Comparison of ENCODE assay signal across 15 cellular contexts in the genomic region with DNA sequence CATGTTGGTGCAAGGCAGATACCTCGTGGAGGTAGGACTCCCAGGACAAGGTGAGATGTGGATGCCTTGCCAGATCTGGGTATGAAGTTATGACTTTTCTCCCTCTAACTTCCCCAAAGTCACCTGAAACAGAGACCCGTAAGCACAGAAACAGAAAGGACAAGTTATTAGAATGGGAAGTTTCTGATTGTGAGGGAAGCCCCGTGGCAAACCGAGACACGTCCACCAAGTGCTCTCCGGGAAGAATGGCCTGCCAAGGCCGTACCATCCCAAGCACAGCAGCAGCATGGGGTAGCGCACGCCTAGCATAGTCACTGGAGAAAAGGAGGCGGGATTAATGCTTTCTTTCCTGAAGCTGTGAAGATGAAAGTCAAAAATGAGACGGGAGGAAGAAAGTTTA.
A peak's percentile ranks its signal among the peaks of the same experiment; 100 is the strongest.
DNase-seq lines count a peak whose midpoint lies in the region; ATAC-seq and TF ChIP-seq lines count a peak whose summit lies in the region.
"Had no signal": no experiment of that assay in that cellular context is flagged by ENCODE, and none has a peak within 500 bp of the region (broad histone marks: within the 10 kb centered on the region; RNA-seq: fewer than 3 reads in every experiment).

No MANE protein-coding gene starts in this region.

- peaks cover 63% of the 10 kb centered on the region for H3F3A ChIP-seq in SU-DHL-6 (ENCODE audit: insufficient read depth)
- no peaks in the 10 kb centered on the region for H3F3A ChIP-seq in smooth muscle cell (ENCODE audit: low read depth)

- ATAC-seq in left cardiac atrium = peak; percentile 49 to 66
- ATAC-seq in HG03432 (IDR thresholded peaks at IDR 0.05; ENCODE audit: unreplicated experiment) = no peak
- ATAC-seq in HG03439 (IDR thresholded peaks at IDR 0.05; ENCODE audit: unreplicated experiment) = no peak

- H3K27ac ChIP-seq in SU-DHL-6 (ENCODE audit: low read depth, low read length) = peak overlapping the region; percentile 95
- H3K27ac ChIP-seq in smooth muscle cell (ENCODE audit: low read depth) = peak overlapping the region; percentile 43

- H3K36me3 ChIP-seq in GM06990 (ENCODE audit: control insufficient read depth, insufficient read depth, low read length) (no peaks in the 10 kb centered on the region), SU-DHL-6 (ENCODE audit: low read length) (peaks cover 33% of the 10 kb centered on the region), smooth muscle cell (ENCODE audit: low read depth) (no peaks in the 10 kb centered on the region)

- H4K20me1 ChIP-seq in SU-DHL-6 (ENCODE audit: low read depth, low read length) (no peaks in the 10 kb centered on the region), smooth muscle cell (ENCODE audit: low read depth) (peaks cover 17% of the 10 kb centered on the region)

- H3K9ac ChIP-seq in SU-DHL-6 (ENCODE audit: low read length) (peak overlapping the region; percentile 7; the same call in 1 of the 2 replicates), smooth muscle cell (ENCODE audit: low read depth) (no peak overlapping the region)

- H3K79me2 ChIP-seq in SU-DHL-6 (ENCODE audit: insufficient read depth, low read length) = peaks cover 76% of the 10 kb centered on the region
- H3K79me2 ChIP-seq in smooth muscle cell (ENCODE audit: low read depth) = peaks cover 11% of the 10 kb centered on the region

- H3K4me3 ChIP-seq in GM06990 (replicated peaks; ENCODE audit: low read depth, low read length) = peak overlapping the region; percentile 33
- no peak overlapping the region for H3K4me3 ChIP-seq in SU-DHL-6 (ENCODE audit: insufficient read depth, low read length, poor library complexity, severe bottlenecking)
- H3K4me3 ChIP-seq in smooth muscle cell = no peak overlapping the region
- H3K4me3 ChIP-seq: heart left ventricle had no signal

- H3K27me3 ChIP-seq in GM06990 (replicated peaks; ENCODE audit: control insufficient read depth, insufficient read depth, low read length) = no peaks in the 10 kb centered on the region
- H3K27me3 ChIP-seq in SU-DHL-6 (ENCODE audit: low read length) = no peaks in the 10 kb centered on the region
- H3K27me3 ChIP-seq in smooth muscle cell (ENCODE audit: low read depth) = no peaks in the 10 kb centered on the region
- H3K27me3 ChIP-seq: heart left ventricle had no signal

- no peaks in the 10 kb centered on the region for H3K9me2 ChIP-seq in SU-DHL-6 (replicated peaks; ENCODE audit: insufficient read depth, low read length)

- no peak for TF ChIP-seq CTCF in GM06990 (IDR thresholded peaks at IDR 0.05; ENCODE audit: insufficient read depth, low read length, poor library complexity, severe bottlenecking)
- no peak for TF ChIP-seq CTCF in SU-DHL-6 (IDR thresholded peaks at IDR 0.05; ENCODE audit: insufficient read depth, low read length, poor library complexity, severe bottlenecking)
- TF ChIP-seq CTCF in smooth muscle cell (IDR thresholded peaks at IDR 0.05; ENCODE audit: borderline replicate concordance, insufficient read depth, poor library complexity, severe bottlenecking) = no peak

- intact Hi-C loops in left cardiac atrium (cut with DNase I) = no loop called here

- DNase-seq in GM06990 (ENCODE audit: extremely low read depth, insufficient read length) (no peak), left cardiac atrium (no peak), smooth muscle cell (lab: John Stamatoyannopoulos, UW; ENCODE audit: unreplicated experiment) (no peak), NCI-H82 treated with DMSO at 0.1 percent for 48 hours (lab: John Stamatoyannopoulos, UW; ENCODE audit: unreplicated experiment) (no peak), NCI-H1048 (lab: John Stamatoyannopoulos, UW) (no peak)
- DNase-seq: activated CD8-positive, alpha-beta memory T cell treated with anti-CD3 and anti-CD28 coated beads, Interleukin-2, amount 50 U/mL, for 48 hours; cerebellar nuclear complex; erythroblast; NCI-H1417 treated with DMSO at 0.1 percent for 48 hours; NCI-H226; SW 1271 had no signal

- H3K9me3 ChIP-seq in SU-DHL-6 (ENCODE audit: insufficient read depth, low read length) (no peaks in the 10 kb centered on the region), smooth muscle cell (replicated peaks; ENCODE audit: low read depth) (no peaks in the 10 kb centered on the region)
- H3K9me3 ChIP-seq: heart left ventricle had no signal

- H3K4me2 ChIP-seq in SU-DHL-6 (ENCODE audit: low read depth, low read length, poor library complexity, severe bottlenecking) (peak overlapping the region; percentile 49), smooth muscle cell (peak overlapping the region; percentile 39)

- H2AFZ ChIP-seq in SU-DHL-6 (ENCODE audit: low read depth, low read length, severe bottlenecking) (no peak overlapping the region), smooth muscle cell (ENCODE audit: low read depth) (no peak overlapping the region)

- H3K4me1 ChIP-seq in smooth muscle cell (ENCODE audit: low read depth) = no peaks in the 10 kb centered on the region

- WGBS in smooth muscle cell (ENCODE audit: low lambda C conversion rate) = 80% methylated on average over 11 of the region's 11 CpGs

Comparison
In these comparisons a context has a peak if more than half of its experiments do, and no peak if none do; other contexts are left out.
1. ATAC-seq: peak in left cardiac atrium (2 of 2); none in HG03432 (single experiment) and HG03439 (single experiment).